26 cellular contexts compared by ENCODE assay signal in genomic region chr14:72939630-72940029, GRCh38.
"Had no signal": no experiment of that assay in that cellular context is flagged by ENCODE, and none has a peak within 500 bp of the region (broad histone marks: within the 10 kb centered on the region; RNA-seq: fewer than 3 reads in every experiment).

No MANE protein-coding gene starts in this region.

- H3K36me3 ChIP-seq: colonic mucosa had no signal

- DNase-seq: activated B cell treated with CpG ODN at 0.5 μM for 24 hours; activated CD4-positive, alpha-beta T cell treated with anti-CD3 and anti-CD28 coated beads for 48 hours; activated CD4-positive, alpha-beta T cell treated with anti-CD3 and anti-CD28 coated beads, Interleukin-2, amount 50 U/mL, for 1 hour; activated CD4-positive, alpha-beta T cell treated with anti-CD3 and anti-CD28 coated beads, Interleukin-2, amount 50 U/mL, for 48 hours; activated CD8-positive, alpha-beta memory T cell treated with anti-CD3 and anti-CD28 coated beads for 24 hours; activated CD8-positive, alpha-beta T cell treated with anti-CD3 and anti-CD28 coated beads for 36 hours; activated effector memory CD4-positive, alpha-beta T cell treated with Interleukin-2 at 50 U/mL for 16 hours; activated gamma-delta T cell treated with Interleukin-2 at 50 U/mL for 16 hours; activated naive CD4-positive, alpha-beta T cell treated with anti-CD3 and anti-CD28 coated beads, Interleukin-2, amount 50 U/mL, for 16 hours; activated naive CD4-positive, alpha-beta T cell treated with Interleukin-2 at 50 U/mL for 16 hours; activated T-cell treated with anti-CD3 and anti-CD28 coated beads, Interleukin-2, amount 50 U/mL, for 4 hours; amygdala; body of pancreas; caudate nucleus; colonic mucosa; effector CD8-positive, alpha-beta T cell; esophagus squamous epithelium; foreskin melanocyte; T-helper 1 cell; T-helper 17 cell; T1000; WERI-Rb-1 had no signal

- H3K4me1 ChIP-seq: body of pancreas, colonic mucosa, esophagus squamous epithelium, gastroesophageal sphincter had no signal

- ATAC-seq: activated CD4-positive, CD25-positive, alpha-beta regulatory T cell treated with anti-CD3 and anti-CD28 coated beads, Interleukin-2, amount 50 U/mL, for 24 hours; activated CD8-positive, alpha-beta T cell treated with anti-CD3 and anti-CD28 coated beads for 36 hours; activated T-cell treated with anti-CD3 and anti-CD28 coated beads, Interleukin-2, amount 50 U/mL, for 4 hours; activated T-helper 17 cell treated with anti-CD3 and anti-CD28 coated beads, Interleukin-2, amount 50 U/mL, for 72 hours; body of pancreas; gastroesophageal sphincter; T-helper 17 cell had no signal

- H3K27me3 ChIP-seq: body of pancreas, colonic mucosa, esophagus squamous epithelium, gastroesophageal sphincter had no signal

- H3K4me3 ChIP-seq: body of pancreas, colonic mucosa, esophagus squamous epithelium, gastroesophageal sphincter had no signal

- H3K27ac ChIP-seq: body of pancreas, colonic mucosa, epithelial cell of prostate, esophagus squamous epithelium, gastroesophageal sphincter, WERI-Rb-1 had no signal

- H3K9me3 ChIP-seq: body of pancreas, colonic mucosa, esophagus squamous epithelium, gastroesophageal sphincter had no signal
